In the genomic region with DNA sequence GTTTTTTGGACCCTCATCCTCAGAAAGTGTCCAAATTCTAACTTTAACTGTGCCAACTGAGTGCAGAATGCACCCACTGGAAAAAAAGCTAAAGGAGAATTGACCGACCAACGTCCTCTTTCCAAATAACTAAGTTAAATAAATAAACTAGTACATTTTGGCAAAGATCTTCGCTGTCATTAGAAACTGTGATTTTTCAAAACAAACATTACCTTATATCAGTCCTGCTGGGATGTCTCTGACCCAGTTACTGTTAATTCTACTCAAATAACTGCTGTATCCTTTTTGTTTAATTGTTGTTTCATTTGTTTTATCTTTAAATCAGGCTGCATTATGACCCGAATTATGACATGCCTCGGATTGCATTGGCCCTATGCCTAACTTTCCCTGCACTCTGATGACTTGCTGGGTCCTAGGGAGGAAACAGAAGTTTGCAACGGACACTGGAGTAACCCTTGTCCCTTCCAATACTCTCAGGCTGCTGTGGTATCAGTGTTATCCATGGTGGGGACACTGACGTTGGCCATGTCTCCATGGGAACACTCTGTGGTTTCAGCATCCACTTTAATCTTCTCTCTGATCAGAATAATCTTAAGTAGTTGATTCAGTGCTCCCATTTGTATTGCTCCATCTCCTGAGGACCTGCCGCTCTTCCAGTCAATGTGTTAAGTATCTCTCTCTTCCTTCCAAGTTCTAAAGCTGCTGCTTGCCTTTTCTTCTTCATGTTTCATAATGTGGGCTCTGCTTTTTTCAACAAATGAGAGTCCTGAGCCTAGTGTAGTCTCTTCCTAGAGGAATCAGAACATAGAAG, we compare ENCODE assay signal across 24 cellular contexts. TPM values are rescaled to one million over a fixed set of nuclear protein-coding genes. Genes with fewer than 3 reads are reported as not detected.
DNase-seq lines count a peak whose midpoint lies in the region; ATAC-seq lines count a peak whose summit lies in the region.
"Had no signal": no experiment of that assay in that cellular context is flagged by ENCODE, and none has a peak within 500 bp of the region (broad histone marks: within the 10 kb centered on the region; RNA-seq: fewer than 3 reads in every experiment).

No MANE protein-coding gene starts in this region.

- H2BK120ac ChIP-seq in mesendoderm (ENCODE audit: low read depth, low read length) = no peak overlapping the region

- no peak overlapping the region for H3K23ac ChIP-seq in mesendoderm (ENCODE audit: low read length)

- H2AK5ac ChIP-seq in mesendoderm (ENCODE audit: low read length) = no peak overlapping the region

- H3K9ac ChIP-seq in GM23248 = no peak overlapping the region
- no peak overlapping the region for H3K9ac ChIP-seq in mesendoderm (ENCODE audit: low read length)

- H3K36me3 ChIP-seq in GM23248 (ENCODE audit: low read depth) (no peaks in the 10 kb centered on the region), mesendoderm (ENCODE audit: control insufficient read depth, insufficient read depth, low read length) (no peaks in the 10 kb centered on the region)

- H2BK5ac ChIP-seq in mesendoderm (ENCODE audit: low read length) = no peak overlapping the region

- DNase-seq in Right ventricle myocardium superior (no peak), cardiac septum (ENCODE audit: low spot score) (no peak), GM23248 (peak; percentile 23), fibroblast of peridontal ligament (ENCODE audit: extremely low read depth) (peak; percentile 18), sciatic nerve (ENCODE audit: low spot score) (no peak), mesendoderm (no peak), middle frontal gyrus (ENCODE audit: extremely low spot score, low spot score) (no peak)
- DNase-seq: CD4-positive, alpha-beta T cell; COR-L47; DMS 273 treated with DMSO at 0.1 percent for 48 hours; EL; GF-D8; H9; KG1; NCI-H1694; NCI-H446; NCI-H526 treated with DMSO at 0.1 percent for 48 hours; PC-9; RPMI8226; T-helper 1 cell had no signal

- H3F3A ChIP-seq in GM23248 (ENCODE audit: insufficient read depth) = no peaks in the 10 kb centered on the region

- H3K79me1 ChIP-seq in mesendoderm (ENCODE audit: low read length) = no peaks in the 10 kb centered on the region

- WGBS in GM23248 (ENCODE audit: low coverage in 1 of 2, low lambda C conversion rate in 2 of 2, missing lambda C conversion rate in 2 of 2), 2 experiments = 37 to 38% methylated on average over 8 of the region's 8 CpGs
- no CpG with 5 or more reads among the region's 8 CpGs for WGBS in mesendoderm (ENCODE audit: extremely low coverage, insufficient coverage, low lambda C conversion rate)

- intact Hi-C loops in Right ventricle myocardium superior (cut with DNase I) = no loop called here
- intact Hi-C loops in cardiac septum (cut with DNase I) = no loop called here
- intact Hi-C loops in sciatic nerve (cut with DNase I) = no loop called here

- in situ Hi-C loops in GM23248 (cut with MboI) = loop anchor here (10.0 kb wide), 1 partner anchor 479 kb away; no protein-coding TSS in a partner anchor

- no peak overlapping the region for H2AFZ ChIP-seq in GM23248
- H2AFZ ChIP-seq: PC-9 had no signal

- H3K9me2 ChIP-seq in GM23248 (ENCODE audit: insufficient read depth) = no peaks in the 10 kb centered on the region

- no peak overlapping the region for H4K5ac ChIP-seq in mesendoderm (ENCODE audit: low read length)

- no peaks in the 10 kb centered on the region for H3K9me3 ChIP-seq in GM23248 (ENCODE audit: low read depth)

- no peak overlapping the region for H4K8ac ChIP-seq in mesendoderm (ENCODE audit: low read depth, low read length)

- no peak overlapping the region for H2BK15ac ChIP-seq in mesendoderm (replicated peaks; ENCODE audit: low read depth)

- no peaks in the 10 kb centered on the region for H3K4me1 ChIP-seq in GM23248 (ENCODE audit: insufficient read depth)
- H3K4me1 ChIP-seq in mesendoderm (ENCODE audit: control insufficient read depth, low read depth, low read length) = no peaks in the 10 kb centered on the region

- H3K4me3 ChIP-seq in GM23248 (no peak overlapping the region), mesendoderm (ENCODE audit: low read length) (no peak overlapping the region)
- H3K4me3 ChIP-seq: PC-9 had no signal

- ATAC-seq in Right ventricle myocardium superior (ENCODE audit: poor library complexity) (peak; percentile 27), sciatic nerve (peak; percentile 55), HG03565 (IDR thresholded peaks at IDR 0.05; ENCODE audit: unreplicated experiment) (no peak)

- no peaks in the 10 kb centered on the region for H3K27me3 ChIP-seq in GM23248 (replicated peaks; ENCODE audit: insufficient read depth)
- H3K27me3 ChIP-seq in mesendoderm (ENCODE audit: insufficient read depth, low read length, poor library complexity) = no peaks in the 10 kb centered on the region

- no peak overlapping the region for H3K4me2 ChIP-seq in GM23248 (ENCODE audit: unreplicated experiment)
- no peak overlapping the region for H3K4me2 ChIP-seq in mesendoderm (ENCODE audit: low read length)
- H3K4me2 ChIP-seq: PC-9 had no signal

- H3K56ac ChIP-seq in mesendoderm (ENCODE audit: low read length) = no peak overlapping the region

- H3K79me2 ChIP-seq in GM23248 (ENCODE audit: insufficient read depth) (no peaks in the 10 kb centered on the region), mesendoderm (ENCODE audit: control insufficient read depth, insufficient read depth, low read length) (no peaks in the 10 kb centered on the region)

- H3K18ac ChIP-seq in mesendoderm (ENCODE audit: low read length) = no peak overlapping the region

- no peak overlapping the region for H3K4ac ChIP-seq in mesendoderm (ENCODE audit: low read depth, low read length)

- H3K27ac ChIP-seq in GM23248 = no peak overlapping the region
- no peak overlapping the region for H3K27ac ChIP-seq in mesendoderm (ENCODE audit: low read depth, low read length)
- H3K27ac ChIP-seq: PC-9 had no signal

- H4K20me1 ChIP-seq in GM23248 (ENCODE audit: insufficient read depth) = no peaks in the 10 kb centered on the region

RNA-seq across cellular contexts. Expression of a gene that starts 11.1 kb away (rescaled TPM):
- total RNA-seq in Right ventricle myocardium superior = not detected
- not detected for total RNA-seq in cardiac septum
- not detected in 2 replicates for total RNA-seq in GM23248 (2014; rRNA removed; shearing (Covaris generic))
- polyA plus RNA-seq in GM23248 (2016; fragmentation: Nextera tagmentation; extraction: Ambion mirVana) = not detected in 2 replicates
- 0.36 TPM for total RNA-seq in sciatic nerve
- polyA plus RNA-seq in mesendoderm (2013, experiment 1 of 2) = not detected
- polyA plus RNA-seq in mesendoderm (2013, experiment 2 of 2) = not detected
- total RNA-seq: A673; CD4-positive, alpha-beta T cell; H9; HT1080; PC-9 had no signal
- polyA plus RNA-seq: BJ had no signal

RNA-seq across cellular contexts. Expression of a gene that starts 19.0 kb away (rescaled TPM):
- 11.2 TPM for total RNA-seq in Right ventricle myocardium superior
- 12.5 TPM for total RNA-seq in cardiac septum
- total RNA-seq in GM23248 (2014; rRNA removed; shearing (Covaris generic)) = 41.9 and 49.4 TPM in 2 replicates
- polyA plus RNA-seq in GM23248 (2016; fragmentation: Nextera tagmentation; extraction: Ambion mirVana) = 28.8 and 29.5 TPM in 2 replicates
- 26.3 TPM for total RNA-seq in sciatic nerve
- polyA plus RNA-seq in mesendoderm (2013, experiment 1 of 2) = 9.2 TPM
- polyA plus RNA-seq in mesendoderm (2013, experiment 2 of 2) = 9.1 TPM

RNA-seq across cellular contexts. Expression of a gene that starts 34.5 kb away (rescaled TPM):
- total RNA-seq in Right ventricle myocardium superior = not detected
- total RNA-seq in cardiac septum = not detected
- not detected in 2 replicates for total RNA-seq in GM23248 (2014; rRNA removed; shearing (Covaris generic))
- not detected in 2 replicates for polyA plus RNA-seq in GM23248 (2016; fragmentation: Nextera tagmentation; extraction: Ambion mirVana)
- total RNA-seq in sciatic nerve = not detected
- not detected for polyA plus RNA-seq in mesendoderm (2013, experiment 1 of 2)
- not detected for polyA plus RNA-seq in mesendoderm (2013, experiment 2 of 2)
- total RNA-seq: A673; CD4-positive, alpha-beta T cell; H9; HT1080; PC-9 had no signal
- polyA plus RNA-seq: BJ had no signal

RNA-seq across cellular contexts. Expression of a gene that starts 51.6 kb away (rescaled TPM):
- total RNA-seq in Right ventricle myocardium superior = not detected
- total RNA-seq in cardiac septum = not detected
- total RNA-seq in GM23248 (2014; rRNA removed; shearing (Covaris generic)) = not detected in 2 replicates
- polyA plus RNA-seq in GM23248 (2016; fragmentation: Nextera tagmentation; extraction: Ambion mirVana) = not detected in 2 replicates
- total RNA-seq in sciatic nerve = not detected
- polyA plus RNA-seq in mesendoderm (2013, experiment 1 of 2) = not detected
- not detected for polyA plus RNA-seq in mesendoderm (2013, experiment 2 of 2)
- total RNA-seq: A673; CD4-positive, alpha-beta T cell; H9; HT1080; PC-9 had no signal
- polyA plus RNA-seq: BJ had no signal

Comparison
In these comparisons a context has a peak if more than half of its experiments do, and no peak if none do; other contexts are left out.
1. DNase-seq: peak in GM23248 (single experiment) and fibroblast of peridontal ligament (single experiment); none in Right ventricle myocardium superior (single experiment), cardiac septum (single experiment), sciatic nerve (single experiment), mesendoderm (single experiment) and middle frontal gyrus (single experiment).